Comparison of ENCODE assay signal across 8 cellular contexts in genomic region chr14:71554959-71555612, GRCh38.
DNase-seq lines count a peak whose midpoint lies in the region; ATAC-seq and TF ChIP-seq lines count a peak whose summit lies in the region.

No MANE protein-coding gene starts in this region.

- in situ Hi-C loops in transverse colon (cut with MboI; ENCODE audit: low pct_ligation_motif_present in 1 of 4, low pct_unique_long_range_greater_than_20kb in 1 of 4, low sequenced_read_pairs in 3 of 4): no loop called here
- in situ Hi-C loops in brain microvascular endothelial cell (cut with HindIII; ENCODE audit: low pct_ligation_motif_present, low sequenced_read_pairs): no loop called here

- H3K27me3 ChIP-seq in breast epithelium (no peaks in the 10 kb centered on the region), transverse colon (no peaks in the 10 kb centered on the region), brain microvascular endothelial cell (replicated peaks) (no peaks in the 10 kb centered on the region)

- intact Hi-C loops in MCF 10A (cut with micrococcal nuclease): no loop called here
- intact Hi-C loops in breast epithelium (cut with DNase I; ENCODE audit: low total_unique reads): loop anchor here (5.0 kb wide), 1 partner anchor 1427 kb away; no protein-coding TSS in a partner anchor
- intact Hi-C loops in transverse colon (cut with DNase I; ENCODE audit: low total_unique reads): loop anchor here (5.0 kb wide), 1 partner anchor 62 kb away; no protein-coding TSS in a partner anchor

- no peaks in the 10 kb centered on the region for H3K36me3 ChIP-seq in breast epithelium
- no peaks in the 10 kb centered on the region for H3K36me3 ChIP-seq in transverse colon
- H3K36me3 ChIP-seq in brain microvascular endothelial cell (replicated peaks): no peaks in the 10 kb centered on the region

- H3K9me3 Mint-ChIP-seq in MCF 10A (ENCODE audit: unreplicated experiment): no peaks in the 10 kb centered on the region

- POLR2A ChIA-PET in MCF 10A (lab: Yijun Ruan, JAX): interaction anchor here (0.6 to 3.3 kb wide), 10 partner anchors 9 to 233 kb away, joined by 3 to 9 read pairs (median 4); no protein-coding TSS in a partner anchor

- H3K4me1 Mint-ChIP-seq in MCF 10A (ENCODE audit: insufficient read depth, unreplicated experiment): peaks cover 25% of the 10 kb centered on the region

- 45 to 76% methylated on average over 2 of the region's 2 CpGs for WGBS in transverse colon (ENCODE audit: low coverage in 1 of 2), 2 donors

- H3K4me3 Mint-ChIP-seq in MCF 10A (ENCODE audit: unreplicated experiment): peak overlapping the region; percentile 26

- H3K9me3 ChIP-seq in breast epithelium (no peaks in the 10 kb centered on the region), transverse colon (no peaks in the 10 kb centered on the region)

- no peaks in the 10 kb centered on the region for H3K27me3 Mint-ChIP-seq in MCF 10A (ENCODE audit: insufficient read depth, unreplicated experiment)

- H3K27ac Mint-ChIP-seq in MCF 10A (ENCODE audit: low read depth, unreplicated experiment): peak overlapping the region; percentile 82

- no peak for TF ChIP-seq EP300 in transverse colon (IDR thresholded peaks at IDR 0.05; ENCODE audit: low read depth)

- BruUV-seq in MCF 10A (replicated peaks; lab: Mats Ljungman, UMichigan): TSS peak; percentile 77

- CTCF ChIA-PET in MCF 10A (lab: Yijun Ruan, JAX): no interaction called here

- H3K4me1 ChIP-seq in breast epithelium (no peaks in the 10 kb centered on the region), transverse colon (peaks cover 13 to 41% (median 30%) of the 10 kb centered on the region in 4 donors)

- TF ChIP-seq CTCF in MCF 10A (IDR thresholded peaks at IDR 0.05; ENCODE audit: unreplicated experiment) (no peak), breast epithelium (IDR thresholded peaks at IDR 0.05) (no peak), transverse colon (IDR thresholded peaks at IDR 0.05) (no peak), brain microvascular endothelial cell (IDR thresholded peaks at IDR 0.05; ENCODE audit: low read depth, low read length, missing control alignments) (no peak)

- peak; percentile 13 for ATAC-seq in HG03064 (IDR thresholded peaks at IDR 0.05; ENCODE audit: low read depth, unreplicated experiment)

- no peak for TF ChIP-seq POLR2A in breast epithelium (IDR thresholded peaks at IDR 0.05)
- no peak for TF ChIP-seq POLR2A in transverse colon (IDR thresholded peaks at IDR 0.05)

- H3K36me3 Mint-ChIP-seq in MCF 10A (ENCODE audit: insufficient read depth, unreplicated experiment): no peaks in the 10 kb centered on the region

- DNase-seq in MCF 10A (ENCODE audit: unreplicated experiment): no peak
- no peak for DNase-seq in breast epithelium (ENCODE audit: low spot score in 2 of 2)
- peak; percentile 17 for DNase-seq in activated naive CD4-positive, alpha-beta T cell treated with anti-CD3 and anti-CD28 coated beads, Interleukin-2, amount 50 U/mL, for 16 hours
- no peak for DNase-seq in transverse colon
- DNase-seq in foreskin melanocyte: no peak
- no peak for DNase-seq in iPS-NIHi7 (ENCODE audit: extremely low spot score)
- DNase-seq in brain microvascular endothelial cell: no peak

- H3K27ac ChIP-seq in breast epithelium: no peak overlapping the region
- peak overlapping the region; percentile 47 to 78 (median 74) for H3K27ac ChIP-seq in transverse colon
- no peak overlapping the region for H3K27ac ChIP-seq in brain microvascular endothelial cell

- H3K4me3 ChIP-seq in breast epithelium: no peak overlapping the region
- H3K4me3 ChIP-seq in transverse colon: peak overlapping the region in 1 of 4 donors; percentile 27
- H3K4me3 ChIP-seq in brain microvascular endothelial cell (ENCODE audit: low read depth, low read length): no peak overlapping the region

Comparison
In these comparisons a context has a peak if more than half of its experiments do, and no peak if none do; other contexts are left out.
1. H3K27ac ChIP-seq: peak in transverse colon (4 of 4); none in breast epithelium (0 of 2) and brain microvascular endothelial cell (single experiment).